8 cellular contexts compared by ENCODE assay signal in the genomic region with DNA sequence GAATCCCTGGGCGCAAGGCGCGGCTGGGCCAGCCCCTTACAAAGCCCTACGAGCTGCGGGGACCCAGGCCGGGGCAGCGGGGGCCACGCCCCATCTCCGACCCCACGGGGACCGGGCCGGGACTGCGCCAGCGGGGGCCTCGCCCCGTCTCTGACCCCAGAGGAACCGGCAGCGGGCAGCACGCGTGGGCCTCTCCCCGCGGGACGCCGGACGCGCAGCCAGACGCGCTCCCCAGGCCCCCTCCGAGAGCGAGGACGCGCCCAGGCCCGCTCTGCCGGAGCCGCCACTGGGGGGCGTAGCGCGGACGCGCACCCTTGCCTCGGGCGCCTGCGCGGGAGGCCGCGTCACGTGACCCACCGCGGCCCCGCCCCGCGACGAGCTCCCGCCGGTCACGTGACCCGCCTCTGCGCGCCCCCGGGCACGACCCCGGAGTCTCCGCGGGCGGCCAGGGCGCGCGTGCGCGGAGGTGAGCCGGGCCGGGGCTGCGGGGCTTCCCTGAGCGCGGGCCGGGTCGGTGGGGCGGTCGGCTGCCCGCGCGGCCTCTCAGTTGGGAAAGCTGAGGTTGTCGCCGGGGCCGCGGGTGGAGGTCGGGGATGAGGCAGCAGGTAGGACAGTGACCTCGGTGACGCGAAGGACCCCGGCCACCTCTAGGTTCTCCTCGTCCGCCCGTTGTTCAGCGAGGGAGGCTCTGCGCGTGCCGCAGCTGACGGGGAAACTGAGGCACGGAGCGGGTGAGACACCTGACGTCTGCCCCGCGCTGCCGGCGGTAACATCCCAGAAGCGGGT. TPM values are rescaled to one million over a fixed set of nuclear protein-coding genes. Genes with fewer than 3 reads are reported as not detected.
DNase-seq lines count a peak whose midpoint lies in the region; ATAC-seq and TF ChIP-seq lines count a peak whose summit lies in the region.

A gene (plus strand): TSS at position 422 of the 786 bp plus-strand sequence. CDS start 3,006 bp downstream, outside the sequence.

- POLR2A ChIA-PET in HEK293 (lab: Yijun Ruan, JAX), result interaction anchor here (0.6 to 1.8 kb wide), 28 partner anchors 8 to 353 kb away, joined by 3 to 24 read pairs (median 4); a partner anchor contains a TSS

- peak; percentile 44 to 66 for TF ChIP-seq POLR2A in adrenal gland (IDR thresholded peaks at IDR 0.05)
- peak; percentile 66 for TF ChIP-seq POLR2A in prostate gland (IDR thresholded peaks at IDR 0.05)

- intact Hi-C loops in T-helper 1 cell treated with Interleukin-12 subunit alpha and Interleukin-12 subunit beta and Interleukin-4 antibody, amounts not matched to agents 30 ng/mL and 1 ng/mL, for 36 hours (cut with micrococcal nuclease), result loop anchor here (1.0 to 5.0 kb wide), 6 partner anchors 19 to 314 kb away; a partner anchor contains a TSS
- intact Hi-C loops in adrenal gland (cut with DNase I) (no loop called here), left cardiac atrium (cut with DNase I) (loop anchor here in 1 of 2 donors (5.0 kb wide), 1 partner anchor 46 kb away; a partner anchor contains a TSS), prostate gland (cut with DNase I) (loop anchor here (1.0 to 5.0 kb wide), 2 partner anchors 46 to 64 kb away; a partner anchor contains a TSS)

- H3K27me3 ChIP-seq in GM06990 (replicated peaks; ENCODE audit: control insufficient read depth, insufficient read depth, low read length) (no peaks in the 10 kb centered on the region), adrenal gland (no peaks in the 10 kb centered on the region), prostate gland (replicated peaks; ENCODE audit: insufficient read depth) (no peaks in the 10 kb centered on the region)

- CTCF ChIA-PET in HEK293 (lab: Yijun Ruan, JAX), result interaction anchor here (0.6 to 3.0 kb wide), 55 partner anchors 9 to 1906 kb away, joined by 3 to 31 read pairs (median 4); no protein-coding TSS in a partner anchor

- 0 to 1% (median 0%) methylated on average over 7 to 105 of the region's 107 CpGs for WGBS in adrenal gland, 4 donors
- WGBS in prostate gland, result under 1% methylated on average over 62 of the region's 107 CpGs

- TF ChIP-seq CTCF in GM06990 (IDR thresholded peaks at IDR 0.05; ENCODE audit: insufficient read depth, low read length, poor library complexity, severe bottlenecking), result peak; percentile 36
- no peak for TF ChIP-seq CTCF in HEK293 (tag by site-specific recombination; IDR thresholded peaks at IDR 0.05)
- TF ChIP-seq CTCF in adrenal gland (IDR thresholded peaks at IDR 0.05), result peak in 5 of 6 experiments; percentile 37 to 97 (median 88)
- TF ChIP-seq CTCF in prostate gland (IDR thresholded peaks at IDR 0.05), result peak; percentile 88 to 99 (median 95)

- no peaks in the 10 kb centered on the region for H3K9me3 ChIP-seq in HEK293 (ENCODE audit: control insufficient read depth, insufficient read depth, low read depth, low read length)
- no peaks in the 10 kb centered on the region for H3K9me3 ChIP-seq in adrenal gland (replicated peaks in 1 of 3)
- no peaks in the 10 kb centered on the region for H3K9me3 ChIP-seq in prostate gland

- DNase-seq in GM06990 (ENCODE audit: extremely low read depth, insufficient read length), result peak; percentile 88
- DNase-seq in NCI-H1092 treated with DMSO at 0.1 percent for 48 hours (lab: John Stamatoyannopoulos, UW), result peak; percentile 85
- peak; percentile 76 to 91 (median 85) for DNase-seq in adrenal gland
- DNase-seq in left cardiac atrium, result peak; percentile 91
- peak; percentile 77 for DNase-seq in prostate gland (ENCODE audit: low spot score)
- DNase-seq in ureter (ENCODE audit: low spot score), result peak; percentile 83

- H3K4me1 ChIP-seq in HEK293 (ENCODE audit: control insufficient read depth, insufficient read depth, low read length), result peaks cover 4% of the 10 kb centered on the region; the same call in 1 of the 2 replicates
- H3K4me1 ChIP-seq in adrenal gland (replicated peaks in 1 of 2), result peaks cover 0 to 30% of the 10 kb centered on the region in 2 donors
- H3K4me1 ChIP-seq in prostate gland (replicated peaks), result peaks cover 3% of the 10 kb centered on the region

- ATAC-seq in left cardiac atrium, result peak; percentile 92 to 95

- peak within 1 kb of the TSS; percentile 83 for H3K4me3 ChIP-seq in GM06990 (replicated peaks; ENCODE audit: low read depth, low read length)
- H3K4me3 ChIP-seq in HEK293 (ENCODE audit: low read depth, low read length), result peak within 1 kb of the TSS; percentile 88
- peak within 1 kb of the TSS; percentile 51 to 86 (median 76) for H3K4me3 ChIP-seq in adrenal gland
- H3K4me3 ChIP-seq in prostate gland, result peak within 1 kb of the TSS; percentile 78 to 91

- H3K36me3 ChIP-seq in GM06990 (ENCODE audit: control insufficient read depth, insufficient read depth, low read length) (no peaks in the 10 kb centered on the region), HEK293 (ENCODE audit: control insufficient read depth in 2 of 2, insufficient read depth in 1 of 2, low read length in 2 of 2) (peaks cover 0 to 3% of the 10 kb centered on the region in 2 experiments; a peak in 1 of 3 replicates), adrenal gland (replicated peaks in 1 of 2) (no peaks in the 10 kb centered on the region), prostate gland (no peaks in the 10 kb centered on the region)

- peak within 1 kb of the TSS; percentile 73; the same call in 1 of the 2 replicates for H3K27ac ChIP-seq in HEK293 (ENCODE audit: extremely low read depth, low read depth, low read length)
- H3K27ac ChIP-seq in adrenal gland, result peak within 1 kb of the TSS; percentile 60 to 96 (median 76)
- H3K27ac ChIP-seq in prostate gland, result peak within 1 kb of the TSS; percentile 92 to 93

TF ChIP-seq in HEK293, 187 proteins besides CTCF, POLR2A, EP300 and RAD21 (continues in another document):
- TF ChIP-seq REPIN1 (tag by site-specific recombination; IDR thresholded peaks at IDR 0.05; ENCODE audit: low read depth) (no peak), ZNF19 (tag by site-specific recombination; IDR thresholded peaks at IDR 0.05; ENCODE audit: low read depth) (no peak), OVOL3 (tag by site-specific recombination; IDR thresholded peaks at IDR 0.05) (no peak), ZNF585B (tag by site-specific recombination; IDR thresholded peaks at IDR 0.05) (no peak), SALL2 (tag by site-specific recombination; IDR thresholded peaks at IDR 0.05; ENCODE audit: borderline replicate concordance) (no peak)
- TF ChIP-seq, protein P1, sequence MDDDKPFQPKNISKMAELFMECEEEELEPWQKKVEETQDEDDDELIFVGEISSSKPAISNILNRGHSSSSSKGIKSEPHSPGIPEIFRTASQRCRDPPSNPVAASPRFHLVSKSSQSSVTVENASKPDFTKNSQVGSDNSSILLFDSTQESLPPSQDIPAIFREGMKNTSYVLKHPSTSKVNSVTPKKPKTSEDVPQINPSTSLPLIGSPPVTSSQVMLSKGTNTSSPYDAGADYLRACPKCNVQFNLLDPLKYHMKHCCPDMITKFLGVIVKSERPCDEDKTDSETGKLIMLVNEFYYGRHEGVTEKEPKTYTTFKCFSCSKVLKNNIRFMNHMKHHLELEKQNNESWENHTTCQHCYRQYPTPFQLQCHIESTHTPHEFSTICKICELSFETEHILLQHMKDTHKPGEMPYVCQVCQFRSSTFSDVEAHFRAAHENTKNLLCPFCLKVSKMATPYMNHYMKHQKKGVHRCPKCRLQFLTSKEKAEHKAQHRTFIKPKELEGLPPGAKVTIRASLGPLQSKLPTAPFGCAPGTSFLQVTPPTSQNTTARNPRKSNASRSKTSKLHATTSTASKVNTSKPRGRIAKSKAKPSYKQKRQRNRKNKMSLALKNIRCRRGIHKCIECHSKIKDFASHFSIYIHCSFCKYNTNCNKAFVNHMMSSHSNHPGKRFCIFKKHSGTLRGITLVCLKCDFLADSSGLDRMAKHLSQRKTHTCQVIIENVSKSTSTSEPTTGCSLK (tag by site-specific recombination; IDR thresholded peaks at IDR 0.05), result no peak
- TF ChIP-seq, protein P2, sequence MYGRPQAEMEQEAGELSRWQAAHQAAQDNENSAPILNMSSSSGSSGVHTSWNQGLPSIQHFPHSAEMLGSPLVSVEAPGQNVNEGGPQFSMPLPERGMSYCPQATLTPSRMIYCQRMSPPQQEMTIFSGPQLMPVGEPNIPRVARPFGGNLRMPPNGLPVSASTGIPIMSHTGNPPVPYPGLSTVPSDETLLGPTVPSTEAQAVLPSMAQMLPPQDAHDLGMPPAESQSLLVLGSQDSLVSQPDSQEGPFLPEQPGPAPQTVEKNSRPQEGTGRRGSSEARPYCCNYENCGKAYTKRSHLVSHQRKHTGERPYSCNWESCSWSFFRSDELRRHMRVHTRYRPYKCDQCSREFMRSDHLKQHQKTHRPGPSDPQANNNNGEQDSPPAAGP (tag by site-specific recombination; IDR thresholded peaks at IDR 0.05), result 0 out of 2 replicates have a peak, but pooled peaks have one; percentile 15
- TF ChIP-seq, protein P3, sequence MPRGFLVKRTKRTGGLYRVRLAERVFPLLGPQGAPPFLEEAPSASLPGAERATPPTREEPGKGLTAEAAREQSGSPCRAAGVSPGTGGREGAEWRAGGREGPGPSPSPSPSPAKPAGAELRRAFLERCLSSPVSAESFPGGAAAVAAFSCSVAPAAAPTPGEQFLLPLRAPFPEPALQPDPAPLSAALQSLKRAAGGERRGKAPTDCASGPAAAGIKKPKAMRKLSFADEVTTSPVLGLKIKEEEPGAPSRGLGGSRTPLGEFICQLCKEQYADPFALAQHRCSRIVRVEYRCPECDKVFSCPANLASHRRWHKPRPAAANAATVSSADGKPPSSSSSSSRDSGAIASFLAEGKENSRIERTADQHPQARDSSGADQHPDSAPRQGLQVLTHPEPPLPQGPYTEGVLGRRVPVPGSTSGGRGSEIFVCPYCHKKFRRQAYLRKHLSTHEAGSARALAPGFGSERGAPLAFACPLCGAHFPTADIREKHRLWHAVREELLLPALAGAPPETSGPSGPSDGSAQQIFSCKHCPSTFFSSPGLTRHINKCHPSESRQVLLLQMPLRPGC (tag by site-specific recombination; IDR thresholded peaks at IDR 0.05), result 0 out of 2 replicates have a peak, but pooled peaks have one; percentile 14
- TF ChIP-seq, protein P4, sequence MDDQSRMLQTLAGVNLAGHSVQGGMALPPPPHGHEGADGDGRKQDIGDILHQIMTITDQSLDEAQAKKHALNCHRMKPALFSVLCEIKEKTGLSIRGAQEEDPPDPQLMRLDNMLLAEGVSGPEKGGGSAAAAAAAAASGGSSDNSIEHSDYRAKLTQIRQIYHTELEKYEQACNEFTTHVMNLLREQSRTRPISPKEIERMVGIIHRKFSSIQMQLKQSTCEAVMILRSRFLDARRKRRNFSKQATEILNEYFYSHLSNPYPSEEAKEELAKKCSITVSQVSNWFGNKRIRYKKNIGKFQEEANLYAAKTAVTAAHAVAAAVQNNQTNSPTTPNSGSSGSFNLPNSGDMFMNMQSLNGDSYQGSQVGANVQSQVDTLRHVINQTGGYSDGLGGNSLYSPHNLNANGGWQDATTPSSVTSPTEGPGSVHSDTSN (CRISPR knock-in tag; IDR thresholded peaks at IDR 0.05), result peak; percentile 91; the same call in 1 of the 2 replicates

RNA-seq across cellular contexts. Expression of the gene that starts here (rescaled TPM):
- 12.7 and 14.3 TPM in 2 replicates for total RNA-seq in T-helper 1 cell treated with Interleukin-12 subunit alpha and Interleukin-12 subunit beta and Interleukin-4 antibody, amounts not matched to agents 30 ng/mL and 1 ng/mL, for 36 hours
- total RNA-seq in adrenal gland (100 to 1,000 TPM in 5 of 8 donors, 10 to 100 TPM in 3; 68.6 to 170 (median 126) TPM), left cardiac atrium (10 to 100 TPM; 43.8 to 48.7 TPM), prostate gland (100 to 1,000 TPM; 167 to 217 TPM), ureter (60.7 TPM)
- 10 to 100 TPM in 2 of 3 donors, 1 to 10 TPM in 1; 5.6 to 96.5 (median 52.3) TPM for polyA plus RNA-seq in adrenal gland

Comparison
In these comparisons a context has a peak if more than half of its experiments do, and no peak if none do; other contexts are left out.
1. Peak in every context shown above with its lines: DNase-seq, ATAC-seq, H3K4me3 ChIP-seq and H3K27ac ChIP-seq.
2. intact Hi-C loops: an anchor here in T-helper 1 cell treated with Interleukin-12 subunit alpha and Interleukin-12 subunit beta and Interleukin-4 antibody, amounts not matched to agents 30 ng/mL and 1 ng/mL, for 36 hours (1.0 to 5.0 kb wide) and prostate gland (1.0 to 5.0 kb wide); none called in adrenal gland.